ENCODE assay signal across 1 cellular context in the genomic region with DNA sequence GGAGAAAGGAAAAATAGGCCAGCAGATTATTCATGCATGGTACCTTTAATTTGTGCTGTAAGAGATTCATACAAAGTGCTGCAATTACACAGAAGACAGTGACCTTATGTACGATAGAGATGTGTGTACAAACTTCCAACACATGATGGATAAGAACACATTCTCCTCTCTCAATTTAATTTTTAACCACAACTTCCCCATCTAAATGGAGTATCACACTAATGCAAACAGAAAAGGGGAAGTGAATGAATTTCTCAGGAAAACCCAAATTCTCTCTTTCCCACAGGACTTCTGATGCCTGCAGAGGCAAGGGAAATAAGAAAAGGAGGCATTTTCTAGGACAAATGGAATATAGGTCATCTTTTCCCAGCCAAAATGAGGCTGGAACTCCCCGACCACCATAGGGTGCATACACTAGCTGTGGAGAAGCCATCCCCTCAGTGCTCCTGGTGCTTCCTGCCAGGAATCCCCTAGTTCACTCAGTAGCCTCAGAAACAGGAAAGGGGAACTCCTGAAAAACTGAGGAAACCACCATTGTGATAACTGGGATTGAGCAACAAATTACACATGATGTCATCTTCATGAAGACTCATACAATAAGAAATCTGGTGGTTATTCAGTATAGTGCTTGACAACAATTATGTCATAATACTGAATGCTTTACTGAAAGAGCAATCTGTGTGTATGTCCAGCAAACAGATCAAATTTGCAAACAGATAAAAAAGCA.
TF ChIP-seq lines count a peak whose summit lies in the region.

No MANE protein-coding gene starts in this region.

TF ChIP-seq in GM12878, 131 proteins besides CTCF, POLR2A, EP300 and RAD21:
- TF ChIP-seq, protein P1, sequence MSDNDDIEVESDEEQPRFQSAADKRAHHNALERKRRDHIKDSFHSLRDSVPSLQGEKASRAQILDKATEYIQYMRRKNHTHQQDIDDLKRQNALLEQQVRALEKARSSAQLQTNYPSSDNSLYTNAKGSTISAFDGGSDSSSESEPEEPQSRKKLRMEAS (IDR thresholded peaks at IDR 0.05; ENCODE audit: low read depth, low read length), result no peak
- TF ChIP-seq YY1 (IDR thresholded peaks at IDR 0.05; ENCODE audit: low read depth, low read length) (no peak), IKZF1 (conservative IDR thresholded peaks at IDR 0.05) (peak; percentile 32; the same call in 1 of the 2 replicates), MTA2 (IDR thresholded peaks at IDR 0.05; ENCODE audit: low read depth) (no peak), ATF7 (IDR thresholded peaks at IDR 0.05; ENCODE audit: low read depth) (peak; percentile 63), TAF1 (IDR thresholded peaks at IDR 0.05; ENCODE audit: borderline replicate concordance, low read depth, low read length) (no peak), ZZZ3 (IDR thresholded peaks at IDR 0.05; ENCODE audit: control insufficient read depth, insufficient read length, low read depth) (no peak), BRCA1 (IDR thresholded peaks at IDR 0.05; ENCODE audit: low read depth, low read length) (no peak), CEBPZ (IDR thresholded peaks at IDR 0.05; ENCODE audit: low read depth, low read length) (no peak), SPI1 (IDR thresholded peaks at IDR 0.05; ENCODE audit: borderline replicate concordance, insufficient read depth, low read depth, low read length) (peak; percentile 36; the same call in 1 of the 2 replicates)
TF ChIP-seq in GM12878: peak in this region for 3.
